Comparison of ENCODE assay signal across 29 cellular contexts in the genomic region with DNA sequence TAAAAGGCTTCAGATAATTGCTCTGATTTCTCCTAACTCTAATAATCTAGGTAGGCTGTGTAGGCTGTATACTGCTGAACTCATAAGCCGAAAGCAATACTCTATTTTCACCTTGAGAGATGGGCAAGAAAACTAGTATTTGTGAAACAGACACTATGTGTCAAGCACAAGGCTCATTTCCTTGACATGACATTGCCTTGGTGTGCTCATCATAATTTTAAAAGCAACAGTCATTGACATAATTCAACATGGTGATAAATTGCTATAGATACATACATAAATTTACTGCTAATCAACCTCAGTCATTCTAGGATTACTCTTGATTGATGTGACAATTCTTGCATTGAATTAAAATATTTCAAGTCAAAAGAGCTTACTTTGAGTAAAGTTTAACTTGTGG.
DNase-seq lines count a peak whose midpoint lies in the region; TF ChIP-seq lines count a peak whose summit lies in the region.
"Had no signal": no experiment of that assay in that cellular context is flagged by ENCODE, and none has a peak within 500 bp of the region (broad histone marks: within the 10 kb centered on the region; RNA-seq: fewer than 3 reads in every experiment).

No MANE protein-coding gene starts in this region.

- H3K9me2 ChIP-seq in neural cell (ENCODE audit: insufficient read depth, low read length): no peaks in the 10 kb centered on the region

- no peaks in the 10 kb centered on the region for H3F3A ChIP-seq in neural cell (ENCODE audit: insufficient read depth, low read length, poor library complexity, severe bottlenecking)

- H4K20me1 ChIP-seq in neural cell (ENCODE audit: insufficient read depth): no peaks in the 10 kb centered on the region
- H4K20me1 ChIP-seq: BLaER1; BLaER1 treated with 17β-estradiol and CSF1 and Interleukin-3, amounts not matched to agents 10 nM and 100 nM had no signal

- H3K4me3 Mint-ChIP-seq in glutamatergic neuron (ENCODE audit: unreplicated experiment): no peak overlapping the region
- H3K4me3 Mint-ChIP-seq: B cell; CD14-positive monocyte; CD4-positive, alpha-beta memory T cell; CD4-positive, alpha-beta T cell; CD4-positive, CD25-positive, alpha-beta regulatory T cell; CD8-positive, alpha-beta memory T cell; CD8-positive, alpha-beta T cell had no signal

- H3K9ac ChIP-seq in neural cell (ENCODE audit: low read length): no peak overlapping the region
- H3K9ac ChIP-seq: BLaER1; BLaER1 treated with 17β-estradiol and CSF1 and Interleukin-3, amounts not matched to agents 10 nM and 100 nM had no signal

- no peak overlapping the region for H3K4me2 ChIP-seq in neural cell (ENCODE audit: low read length)
- H3K4me2 ChIP-seq: A549; BLaER1; BLaER1 treated with 17β-estradiol and CSF1 and Interleukin-3, amounts not matched to agents 10 nM and 100 nM had no signal

- no peaks in the 10 kb centered on the region for H3K36me3 Mint-ChIP-seq in glutamatergic neuron (ENCODE audit: unreplicated experiment)
- H3K36me3 Mint-ChIP-seq: CD14-positive monocyte; CD4-positive, alpha-beta memory T cell; CD4-positive, CD25-positive, alpha-beta regulatory T cell; CD8-positive, alpha-beta memory T cell; CD8-positive, alpha-beta T cell had no signal

- H3K79me2 ChIP-seq in neural cell (replicated peaks; ENCODE audit: insufficient read depth, low read length): no peaks in the 10 kb centered on the region

- H3K36me3 ChIP-seq in neural cell (ENCODE audit: insufficient read depth, low read length): no peaks in the 10 kb centered on the region
- H3K36me3 ChIP-seq: BE2C; BLaER1; BLaER1 treated with 17β-estradiol and CSF1 and Interleukin-3, amounts not matched to agents 10 nM and 100 nM had no signal

- peaks cover 5% of the 10 kb centered on the region for H3K4me1 Mint-ChIP-seq in glutamatergic neuron (ENCODE audit: low read depth, unreplicated experiment)
- H3K4me1 Mint-ChIP-seq: B cell; CD14-positive monocyte; CD4-positive, alpha-beta memory T cell; CD4-positive, CD25-positive, alpha-beta regulatory T cell; CD8-positive, alpha-beta memory T cell had no signal

- H3K9me3 ChIP-seq in neural cell (ENCODE audit: low read length): no peaks in the 10 kb centered on the region
- H3K9me3 ChIP-seq: A549; BE2C; BLaER1; BLaER1 treated with 17β-estradiol and CSF1 and Interleukin-3, amounts not matched to agents 10 nM and 100 nM; Caco-2 had no signal

- H3K27me3 Mint-ChIP-seq in glutamatergic neuron (ENCODE audit: unreplicated experiment): no peaks in the 10 kb centered on the region
- H3K27me3 Mint-ChIP-seq: B cell; CD4-positive, alpha-beta memory T cell; CD4-positive, alpha-beta T cell; CD4-positive, CD25-positive, alpha-beta regulatory T cell; CD8-positive, alpha-beta memory T cell had no signal

- TF ChIP-seq RAD21 in neural cell (conservative IDR thresholded peaks at IDR 0.05): no peak

- no peaks in the 10 kb centered on the region for H3K9me3 Mint-ChIP-seq in glutamatergic neuron (ENCODE audit: unreplicated experiment)

- no peak overlapping the region for H3K27ac Mint-ChIP-seq in glutamatergic neuron (ENCODE audit: unreplicated experiment)
- H3K27ac Mint-ChIP-seq: B cell; CD14-positive monocyte; CD4-positive, alpha-beta memory T cell; CD4-positive, alpha-beta T cell; CD4-positive, CD25-positive, alpha-beta regulatory T cell; CD8-positive, alpha-beta memory T cell; CD8-positive, alpha-beta T cell had no signal

- no peak overlapping the region for H3K4me3 ChIP-seq in neural cell (ENCODE audit: low read length)
- H3K4me3 ChIP-seq: A549; BLaER1; BLaER1 treated with 17β-estradiol and CSF1 and Interleukin-3, amounts not matched to agents 10 nM and 100 nM had no signal

- peak; percentile 79 for TF ChIP-seq EP300 in neural cell (conservative IDR thresholded peaks at IDR 0.05; ENCODE audit: poor library complexity, severe bottlenecking)

- H3K27ac ChIP-seq in neural cell (ENCODE audit: low read length): peak overlapping the region; percentile 10
- H3K27ac ChIP-seq: 22Rv1; A549; BLaER1; BLaER1 treated with 17β-estradiol and CSF1 and Interleukin-3, amounts not matched to agents 10 nM and 100 nM; C4-2B had no signal

- no peaks in the 10 kb centered on the region for H3K27me3 ChIP-seq in neural cell (ENCODE audit: insufficient read depth, low read depth, low read length)
- H3K27me3 ChIP-seq: BE2C; BLaER1; BLaER1 treated with 17β-estradiol and CSF1 and Interleukin-3, amounts not matched to agents 10 nM and 100 nM had no signal

- TF ChIP-seq CTCF in neural cell (IDR thresholded peaks at IDR 0.05; ENCODE audit: poor library complexity, severe bottlenecking): no peak
- no peak for TF ChIP-seq CTCF in glutamatergic neuron (IDR thresholded peaks at IDR 0.05; ENCODE audit: partially characterized antibody, unreplicated experiment)

- H2AFZ ChIP-seq in neural cell (ENCODE audit: low read depth, low read length): no peak overlapping the region

- no peak for DNase-seq in glutamatergic neuron
- DNase-seq: 8988T; ACHN; AML-193; BE2C; C1 segment of cervical spinal cord; Caco-2; Calu3; CD4-positive, alpha-beta memory T cell; CD4-positive, alpha-beta T cell; CD4-positive, CD25-positive, alpha-beta regulatory T cell; CD8-positive, alpha-beta memory T cell; CD8-positive, alpha-beta T cell; COR-L47; DMS 273 treated with DMSO at 0.1 percent for 48 hours; DMS153; DMS53; DMS79; DMS79 treated with DMSO at 0.1 percent for 48 hours; DND-41; EL had no signal

TF ChIP-seq in neural cell, 6 proteins besides CTCF, POLR2A, EP300 and RAD21:
- TF ChIP-seq POLR2AphosphoS5 (IDR thresholded peaks at IDR 0.05) (peak; percentile 54), SMC3 (conservative IDR thresholded peaks at IDR 0.05; ENCODE audit: poor library complexity) (no peak)
TF ChIP-seq in neural cell: peak in this region for 1.
